ENCODE assay signal across 1 cellular context in the genomic region with DNA sequence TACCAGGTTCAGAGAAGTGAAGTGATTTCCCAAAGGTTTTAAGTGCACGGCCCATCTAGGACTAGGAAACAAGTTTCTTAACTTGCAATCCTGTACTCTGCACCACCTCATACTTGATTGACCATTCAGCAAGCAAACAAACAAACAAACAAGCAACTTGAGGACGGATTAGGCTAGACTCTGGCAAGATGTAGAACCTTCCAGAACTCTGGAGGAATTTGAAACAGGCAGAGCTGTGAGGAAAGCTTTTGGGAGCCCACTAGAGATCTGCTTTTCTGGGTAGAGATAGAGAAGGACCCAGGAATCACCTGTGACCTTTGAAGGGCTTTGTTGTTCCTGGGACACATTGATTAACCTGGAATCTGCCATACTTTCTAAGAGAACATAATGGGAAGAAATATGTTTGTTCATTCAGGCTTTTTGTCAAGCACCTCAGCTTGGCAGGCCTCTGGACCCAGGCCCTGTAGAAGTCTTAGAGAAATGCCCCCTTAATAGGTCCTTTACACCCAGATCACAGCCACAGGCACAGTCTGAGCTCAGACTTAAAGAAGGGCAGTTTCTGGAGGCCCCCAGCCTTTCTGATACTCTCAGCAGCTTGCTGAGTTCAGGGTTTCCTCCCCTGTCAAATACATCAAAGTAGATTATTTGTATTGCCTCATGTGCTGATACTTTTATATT.
TF ChIP-seq lines count a peak whose summit lies in the region.

No MANE protein-coding gene starts in this region.

TF ChIP-seq in endothelial cell of umbilical vein, 7 proteins besides CTCF, POLR2A, EP300 and RAD21:
- no peak for TF ChIP-seq POLR2AphosphoS5 (IDR thresholded peaks at IDR 0.05; ENCODE audit: insufficient read depth, low read depth, low read length)
- TF ChIP-seq MYC (IDR thresholded peaks at IDR 0.05; ENCODE audit: low read depth, low read length): no peak
- TF ChIP-seq FOS (IDR thresholded peaks at IDR 0.05; ENCODE audit: borderline replicate concordance, insufficient read depth, low read length): no peak
- no peak for TF ChIP-seq JUN (IDR thresholded peaks at IDR 0.05; ENCODE audit: borderline replicate concordance, insufficient read depth, insufficient read length, low read depth)
- no peak for TF ChIP-seq EZH2 (IDR thresholded peaks at IDR 0.05; ENCODE audit: borderline replicate concordance, low read depth, low read length, severe bottlenecking)
- TF ChIP-seq MAX (IDR thresholded peaks at IDR 0.05; ENCODE audit: insufficient read depth, insufficient read length): no peak
